In genomic region chr3:126525091-126525852, GRCh38 we compare ENCODE assay signal across 26 cellular contexts. TPM values are rescaled to one million over a fixed set of nuclear protein-coding genes. Genes with fewer than 3 reads are reported as not detected.
DNase-seq lines count a peak whose midpoint lies in the region; ATAC-seq and TF ChIP-seq lines count a peak whose summit lies in the region.
"Had no signal": no experiment of that assay in that cellular context is flagged by ENCODE, and none has a peak within 500 bp of the region (broad histone marks: within the 10 kb centered on the region; RNA-seq: fewer than 3 reads in every experiment).

No MANE protein-coding gene starts in this region.

- H3K9ac ChIP-seq in smooth muscle cell (ENCODE audit: low read depth): no peak overlapping the region

- peaks cover 11% of the 10 kb centered on the region for H3K4me1 Mint-ChIP-seq in brain
- H3K4me1 Mint-ChIP-seq: activated naive CD4-positive, alpha-beta T cell treated with anti-CD3 and anti-CD28 coated beads, Interleukin-2, amount 50 U/mL, for 24 hours; stimulated activated memory B cell treated with anti-CD40 and anti-IgM and Interleukin-4, amounts not matched to agents 10 μg/mL and 1 μg/mL and 100 μg/mL, for 72 hours had no signal

- H3F3A ChIP-seq in smooth muscle cell (ENCODE audit: low read depth): no peaks in the 10 kb centered on the region

- no peak for TF ChIP-seq POLR2A in right lobe of liver (IDR thresholded peaks at IDR 0.05)

- H3K4me1 ChIP-seq in right lobe of liver (peaks cover 0 to 51% (median 24%) of the 10 kb centered on the region in 4 donors), smooth muscle cell (ENCODE audit: low read depth) (no peaks in the 10 kb centered on the region)
- H3K4me1 ChIP-seq: foreskin keratinocyte, prostate gland had no signal

- peaks cover 20% of the 10 kb centered on the region for H3K27me3 ChIP-seq in H7 (ENCODE audit: control insufficient read depth, insufficient read depth, low read length)
- no peaks in the 10 kb centered on the region for H3K27me3 ChIP-seq in right lobe of liver
- H3K27me3 ChIP-seq in smooth muscle cell (ENCODE audit: low read depth): peaks cover 27% of the 10 kb centered on the region

- ATAC-seq in right lobe of liver: no peak
- ATAC-seq in HG02623 (IDR thresholded peaks at IDR 0.05; ENCODE audit: unreplicated experiment): no peak
- ATAC-seq in HG03039 (IDR thresholded peaks at IDR 0.05; ENCODE audit: unreplicated experiment): no peak
- ATAC-seq: natural killer cell; stimulated activated memory B cell treated with anti-CD40 and anti-IgM and Interleukin-4, amounts not matched to agents 10 μg/mL and 1 μg/mL and 100 μg/mL, for 72 hours had no signal

- no peaks in the 10 kb centered on the region for H3K36me3 Mint-ChIP-seq in brain
- H3K36me3 Mint-ChIP-seq: activated naive CD4-positive, alpha-beta T cell treated with anti-CD3 and anti-CD28 coated beads, Interleukin-2, amount 50 U/mL, for 24 hours; CD8-positive, alpha-beta memory T cell; natural killer cell; stimulated activated memory B cell treated with anti-CD40 and anti-IgM and Interleukin-4, amounts not matched to agents 10 μg/mL and 1 μg/mL and 100 μg/mL, for 72 hours had no signal

- H3K27ac ChIP-seq in right lobe of liver (peak overlapping the region in 2 of 3 donors; percentile 80 to 93), smooth muscle cell (ENCODE audit: low read depth) (no peak overlapping the region)
- H3K27ac ChIP-seq: foreskin keratinocyte, prostate gland, thoracic aorta had no signal

- peak overlapping the region in 4 of 5 experiments; percentile 31 to 76 (median 74) for H3K4me3 Mint-ChIP-seq in brain
- H3K4me3 Mint-ChIP-seq: activated naive CD4-positive, alpha-beta T cell treated with anti-CD3 and anti-CD28 coated beads, Interleukin-2, amount 50 U/mL, for 24 hours; CD8-positive, alpha-beta memory T cell; natural killer cell had no signal

- intact Hi-C loops in right lobe of liver (cut with DNase I): no loop called here

- peak; percentile 52 for DNase-seq in H7
- peak in 2 of 3 donors; percentile 20 to 34 for DNase-seq in right lobe of liver
- no peak for DNase-seq in smooth muscle cell (lab: John Stamatoyannopoulos, UW; ENCODE audit: unreplicated experiment)
- DNase-seq in NCI-H226: no peak
- DNase-seq: activated CD4-positive, CD25-positive, alpha-beta regulatory T cell treated with anti-CD3 and anti-CD28 coated beads, Interleukin-2, amount 50 U/mL, for 72 hours; activated CD8-positive, alpha-beta memory T cell treated with anti-CD3 and anti-CD28 coated beads for 24 hours; CD8-positive, alpha-beta memory T cell; cerebellar nuclear complex; effector CD8-positive, alpha-beta T cell; foreskin keratinocyte; KBM-7; kidney glomerular epithelial cell; natural killer cell; NCI-H1694 treated with DMSO at 0.1 percent for 48 hours; SHP77; T1000 had no signal

- no peaks in the 10 kb centered on the region for H3K79me2 ChIP-seq in smooth muscle cell (ENCODE audit: low read depth)

- H2AFZ ChIP-seq in smooth muscle cell (ENCODE audit: low read depth): no peak overlapping the region

- 30% methylated on average over 2 of the region's 12 CpGs for WGBS in right lobe of liver (ENCODE audit: insufficient coverage, low coverage, low lambda C conversion rate, missing lambda C conversion rate)
- WGBS in smooth muscle cell (ENCODE audit: low lambda C conversion rate): 71% methylated on average over 8 of the region's 12 CpGs

- H3K27ac Mint-ChIP-seq in brain: no peak overlapping the region
- H3K27ac Mint-ChIP-seq: activated naive CD4-positive, alpha-beta T cell treated with anti-CD3 and anti-CD28 coated beads, Interleukin-2, amount 50 U/mL, for 24 hours; CD8-positive, alpha-beta memory T cell; natural killer cell; stimulated activated memory B cell treated with anti-CD40 and anti-IgM and Interleukin-4, amounts not matched to agents 10 μg/mL and 1 μg/mL and 100 μg/mL, for 72 hours had no signal

- H3K4me3 ChIP-seq in H7 (ENCODE audit: insufficient read depth, low read depth, low read length): no peak overlapping the region
- peak overlapping the region; percentile 55 to 83 (median 68) for H3K4me3 ChIP-seq in right lobe of liver
- peak overlapping the region; percentile 51 for H3K4me3 ChIP-seq in smooth muscle cell

- H4K20me1 ChIP-seq in smooth muscle cell (ENCODE audit: low read depth): no peaks in the 10 kb centered on the region

- no peaks in the 10 kb centered on the region for H3K36me3 ChIP-seq in H7 (replicated peaks; ENCODE audit: control insufficient read depth, insufficient read depth, low read length)
- no peaks in the 10 kb centered on the region for H3K36me3 ChIP-seq in right lobe of liver
- no peaks in the 10 kb centered on the region for H3K36me3 ChIP-seq in smooth muscle cell (ENCODE audit: low read depth)
- H3K36me3 ChIP-seq: prostate gland, thoracic aorta had no signal

- TF ChIP-seq CTCF in brain (conservative IDR thresholded peaks at IDR 0.05) (no peak), right lobe of liver (IDR thresholded peaks at IDR 0.05) (no peak), smooth muscle cell (IDR thresholded peaks at IDR 0.05; ENCODE audit: borderline replicate concordance, insufficient read depth, poor library complexity, severe bottlenecking) (no peak)

- no peaks in the 10 kb centered on the region for H3K9me3 ChIP-seq in right lobe of liver
- no peaks in the 10 kb centered on the region for H3K9me3 ChIP-seq in smooth muscle cell (replicated peaks; ENCODE audit: low read depth)
- H3K9me3 ChIP-seq: prostate gland, thoracic aorta had no signal

- peaks cover 0 to 2% (median 0%) of the 10 kb centered on the region in 5 experiments for H3K9me3 Mint-ChIP-seq in brain
- H3K9me3 Mint-ChIP-seq: activated naive CD4-positive, alpha-beta T cell treated with anti-CD3 and anti-CD28 coated beads, Interleukin-2, amount 50 U/mL, for 24 hours; CD8-positive, alpha-beta memory T cell; natural killer cell; stimulated activated memory B cell treated with anti-CD40 and anti-IgM and Interleukin-4, amounts not matched to agents 10 μg/mL and 1 μg/mL and 100 μg/mL, for 72 hours had no signal

- peaks cover 48% of the 10 kb centered on the region for H3K27me3 Mint-ChIP-seq in brain

- no peak overlapping the region for H3K4me2 ChIP-seq in smooth muscle cell

RNA-seq across cellular contexts. Expression of gene CHST13, which starts 1.3 kb away (rescaled TPM):
- 2.5 and 2.8 TPM in 2 replicates for total RNA-seq in H7 (2014; rRNA removed; shearing (Covaris generic))
- polyA plus RNA-seq in brain (ENCODE audit: insufficient read depth, low read depth, low replicate concordance) (0.48 TPM), smooth muscle cell (not detected in 2 replicates)
- total RNA-seq in right lobe of liver (10 to 100 TPM; 23.5 to 48.9 (median 28.2) TPM), smooth muscle cell (not detected in 2 replicates)
- total RNA-seq: OCI-LY7, skeletal muscle tissue, thoracic aorta had no signal
- polyA plus RNA-seq: CD8-positive, alpha-beta memory T cell had no signal

RNA-seq across cellular contexts. Expression of gene UROC1, which starts 7.7 kb away (rescaled TPM):
- total RNA-seq in H7 (2014; rRNA removed; shearing (Covaris generic)): not detected in 2 replicates
- polyA plus RNA-seq in brain (ENCODE audit: insufficient read depth, low read depth, low replicate concordance) (0.10 TPM), smooth muscle cell (not detected in 2 replicates)
- total RNA-seq in right lobe of liver (100 to 1,000 TPM in 1 of 6 experiments, 10 to 100 TPM in 5; 15.1 to 101 (median 55.8) TPM), smooth muscle cell (not detected in 2 replicates)
- total RNA-seq: CD8-positive, alpha-beta memory T cell; foreskin keratinocyte; natural killer cell; skeletal muscle tissue; thoracic aorta had no signal
- polyA plus RNA-seq: CD8-positive, alpha-beta memory T cell; esophagus; foreskin keratinocyte had no signal

RNA-seq across cellular contexts. Expression of gene C3orf22, which starts 33.5 kb away (rescaled TPM):
- total RNA-seq in H7 (2014; rRNA removed; shearing (Covaris generic)): not detected in 2 replicates
- polyA plus RNA-seq in brain (ENCODE audit: insufficient read depth, low read depth, low replicate concordance): not detected
- total RNA-seq in right lobe of liver: not detected
- not detected in 2 replicates for total RNA-seq in smooth muscle cell
- polyA plus RNA-seq in smooth muscle cell: not detected in 2 replicates
- total RNA-seq: CD8-positive, alpha-beta memory T cell; foreskin keratinocyte; natural killer cell; OCI-LY7; thoracic aorta had no signal
- polyA plus RNA-seq: CD8-positive, alpha-beta memory T cell; esophagus; foreskin keratinocyte had no signal

RNA-seq across cellular contexts. Expression of gene ZXDC, which starts 49.6 kb away (rescaled TPM):
- total RNA-seq in H7 (2014; rRNA removed; shearing (Covaris generic)): 27.2 and 33.2 TPM in 2 replicates
- polyA plus RNA-seq in brain (ENCODE audit: insufficient read depth, low read depth, low replicate concordance) (30.8 TPM), smooth muscle cell (9.2 and 16.2 TPM in 2 replicates)
- total RNA-seq in right lobe of liver (10 to 100 TPM; 16.4 to 30.2 (median 24.0) TPM), smooth muscle cell (18.8 and 20.4 TPM in 2 replicates)

Comparison
In these comparisons a context has a peak if more than half of its experiments do, and no peak if none do; other contexts are left out.
1. DNase-seq: peak in H7 (single experiment) and right lobe of liver (2 of 3); none in smooth muscle cell (single experiment) and NCI-H226 (single experiment).
2. RNA of gene UROC1, which starts 7.7 kb away (total RNA-seq): 15.1 to 101 TPM in right lobe of liver; not detected in H7 and not detected in smooth muscle cell; every median in the first group is over 10 times any median in the second.